Comparison of ENCODE assay signal across 20 cellular contexts in genomic region chr3:149625795-149626194, GRCh38. TPM values are rescaled to one million over a fixed set of nuclear protein-coding genes. Genes with fewer than 3 reads are reported as not detected.
DNase-seq lines count a peak whose midpoint lies in the region; FAIRE-seq and TF ChIP-seq lines count a peak whose summit lies in the region.
"Had no signal": no experiment of that assay in that cellular context is flagged by ENCODE, and none has a peak within 500 bp of the region (broad histone marks: within the 10 kb centered on the region; RNA-seq: fewer than 3 reads in every experiment).

No MANE protein-coding gene starts in this region.

- FAIRE-seq in GM19239 (lab: Jason Lieb, UNC): no peak
- FAIRE-seq: HepG2, pancreas had no signal

- peaks cover 0 to 1% (median 0%) of the 10 kb centered on the region in 5 donors for H3K9me3 Mint-ChIP-seq in CD8-positive, alpha-beta memory T cell
- H3K9me3 Mint-ChIP-seq: activated T-helper 2 cell treated with anti-CD3 and anti-CD28 coated beads, Interferon-gamma antibody, Interleukin-2, Interleukin-4, amounts not matched to agents 10 μg/mL and 5 μg/mL and 100 μg/mL, durations not matched to agents 14 hours and 24 hours and 36 hours; effector memory CD8-positive, alpha-beta T cell had no signal

- H3K9me3 ChIP-seq in CD8-positive, alpha-beta memory T cell (ENCODE audit: low read length): no peaks in the 10 kb centered on the region
- H3K9me3 ChIP-seq: gastrocnemius medialis, pancreas, testis had no signal

- peaks cover 6% of the 10 kb centered on the region in 2 donors for H3K27me3 Mint-ChIP-seq in CD8-positive, alpha-beta memory T cell

- H3K27ac ChIP-seq in CD8-positive, alpha-beta memory T cell (ENCODE audit: low read depth, low read length): no peak overlapping the region
- H3K27ac ChIP-seq: pancreas, testis had no signal

- POLR2A ChIA-PET in CD8-positive, alpha-beta memory T cell (lab: Charles Lee): no interaction called here

- peaks cover 8 to 16% (median 11%) of the 10 kb centered on the region in 3 donors for H3K4me1 Mint-ChIP-seq in CD8-positive, alpha-beta memory T cell

- DNase-seq in ELR (ENCODE audit: low read depth) (peak; percentile 59), NCI-H446 treated with DMSO at 0.1 percent for 48 hours (lab: John Stamatoyannopoulos, UW) (peak; percentile 13), epithelial cell of esophagus (ENCODE audit: low read depth) (peak; percentile 63), renal cortical epithelial cell (ENCODE audit: low read depth) (peak; percentile 83), GM19239 (ENCODE audit: insufficient read length, low spot score) (no peak)
- DNase-seq in CD8-positive, alpha-beta memory T cell: no peak
- no peak for DNase-seq in activated effector memory CD4-positive, alpha-beta T cell treated with Interleukin-2 at 50 U/mL for 16 hours
- DNase-seq: activated CD8-positive, alpha-beta memory T cell treated with anti-CD3 and anti-CD28 coated beads for 24 hours; caudate nucleus; effector memory CD8-positive, alpha-beta T cell; gastrocnemius medialis; left ventricle myocardium superior; NCI-H187 treated with DMSO at 0.1 percent for 48 hours; NCI-H510A; pancreas; stimulated activated CD4-positive, alpha-beta T cell treated with anti-CD3 and anti-CD28 coated beads, Interleukin-4, amount 100 ng/mL, for 4 hours; stimulated activated CD8-positive, alpha-beta memory T cell treated with anti-CD3 and anti-CD28 coated beads, Interleukin-4, amount 100 ng/mL, for 48 hours; testis had no signal

- CTCF ChIA-PET in CD8-positive, alpha-beta memory T cell (lab: Charles Lee): no interaction called here

- no peak overlapping the region for H3K4me3 ChIP-seq in epithelial cell of esophagus (ENCODE audit: low read length)
- H3K4me3 ChIP-seq in CD8-positive, alpha-beta memory T cell (ENCODE audit: low read length): no peak overlapping the region
- H3K4me3 ChIP-seq: gastrocnemius medialis, pancreas, testis had no signal

- H3K4me3 Mint-ChIP-seq in CD8-positive, alpha-beta memory T cell: no peak overlapping the region
- H3K4me3 Mint-ChIP-seq: effector memory CD8-positive, alpha-beta T cell had no signal

- no peaks in the 10 kb centered on the region for H3K36me3 ChIP-seq in CD8-positive, alpha-beta memory T cell (ENCODE audit: insufficient read depth, low read length)
- H3K36me3 ChIP-seq: gastrocnemius medialis, pancreas had no signal

- no peaks in the 10 kb centered on the region for H3K36me3 Mint-ChIP-seq in CD8-positive, alpha-beta memory T cell

- H3K27ac Mint-ChIP-seq in CD8-positive, alpha-beta memory T cell: no peak overlapping the region
- H3K27ac Mint-ChIP-seq: activated T-helper 2 cell treated with anti-CD3 and anti-CD28 coated beads, Interferon-gamma antibody, Interleukin-2, Interleukin-4, amounts not matched to agents 10 μg/mL and 5 μg/mL and 100 μg/mL, durations not matched to agents 14 hours and 24 hours and 36 hours; effector memory CD8-positive, alpha-beta T cell had no signal

- H3K27me3 ChIP-seq in CD8-positive, alpha-beta memory T cell (ENCODE audit: insufficient read depth, low read length, poor library complexity, severe bottlenecking): no peaks in the 10 kb centered on the region
- H3K27me3 ChIP-seq: gastrocnemius medialis, pancreas, testis had no signal

- no peak for TF ChIP-seq CTCF in epithelial cell of esophagus (IDR thresholded peaks at IDR 0.05; ENCODE audit: insufficient read depth, low read depth, low read length, missing control alignments)

- H3K4me1 ChIP-seq in CD8-positive, alpha-beta memory T cell (ENCODE audit: insufficient read depth, low read length): no peaks in the 10 kb centered on the region
- H3K4me1 ChIP-seq: pancreas had no signal

RNA-seq across cellular contexts. Expression of gene WWTR1, which starts 32.0 kb away (rescaled TPM):
- total RNA-seq in renal cortical epithelial cell: 187 and 209 TPM in 2 replicates
- 1 to 10 TPM in 1 of 2 experiments, under 1 TPM in 1; 0.98 to 1.9 TPM for total RNA-seq in CD8-positive, alpha-beta memory T cell
- 0.60 TPM for polyA plus RNA-seq in CD8-positive, alpha-beta memory T cell

Comparison
In these comparisons a context has a peak if more than half of its experiments do, and no peak if none do; other contexts are left out.
1. DNase-seq: peak in ELR (single experiment), NCI-H446 treated with DMSO at 0.1 percent for 48 hours (single experiment), epithelial cell of esophagus (single experiment) and renal cortical epithelial cell (single experiment); none in CD8-positive, alpha-beta memory T cell (0 of 5), activated effector memory CD4-positive, alpha-beta T cell treated with Interleukin-2 at 50 U/mL for 16 hours (single experiment) and GM19239 (single experiment).
2. RNA of gene WWTR1, which starts 32.0 kb away (total RNA-seq): 187 to 209 TPM in renal cortical epithelial cell; 0.98 to 1.9 TPM in CD8-positive, alpha-beta memory T cell; every median in the first group is over 10 times any median in the second.